In the genomic region with DNA sequence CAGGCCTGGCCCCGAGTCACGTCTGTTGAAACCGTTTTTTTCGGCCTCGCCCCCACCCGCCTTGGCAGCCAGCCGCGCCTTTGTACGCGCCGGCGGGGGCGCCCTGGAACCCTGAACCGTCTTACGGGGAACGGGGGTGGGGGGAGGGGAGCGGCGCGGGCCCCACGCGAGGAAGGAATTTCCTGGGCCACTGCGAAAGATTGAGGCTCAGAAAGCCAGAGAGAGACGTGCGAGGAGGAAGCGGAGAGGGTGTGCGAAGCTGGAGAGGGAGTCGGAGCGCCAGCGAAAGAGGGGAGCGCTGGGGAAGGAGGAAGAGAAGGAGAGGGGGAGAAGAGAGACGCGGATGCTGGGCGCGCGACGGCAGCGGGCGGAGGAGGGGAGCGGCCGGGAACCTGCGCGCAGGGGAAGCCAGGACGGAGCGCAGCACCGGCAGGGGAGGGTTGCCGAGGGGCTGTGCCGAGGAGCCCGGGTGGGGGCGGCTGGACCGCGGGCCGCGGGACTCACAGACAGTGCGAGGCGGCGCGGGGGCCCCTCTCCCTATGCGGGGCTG, we compare ENCODE assay signal across 13 cellular contexts. TPM values are rescaled to one million over a fixed set of nuclear protein-coding genes. Genes with fewer than 3 reads are reported as not detected.
DNase-seq lines count a peak whose midpoint lies in the region; ATAC-seq and TF ChIP-seq lines count a peak whose summit lies in the region.
"Had no signal": no experiment of that assay in that cellular context is flagged by ENCODE, and none has a peak within 500 bp of the region (broad histone marks: within the 10 kb centered on the region; RNA-seq: fewer than 3 reads in every experiment).

No MANE protein-coding gene starts in this region.

- peaks cover 2 to 55% (median 34%) of the 10 kb centered on the region in 12 donors for H3K4me1 ChIP-seq in heart left ventricle
- no peaks in the 10 kb centered on the region; the same call in 1 of the 2 replicates for H3K4me1 ChIP-seq in SJCRH30
- peaks cover 40 to 56% (median 54%) of the 10 kb centered on the region in 4 donors for H3K4me1 ChIP-seq in stomach
- H3K4me1 ChIP-seq in aorta (ENCODE audit: control insufficient read depth in 1 of 2, insufficient read depth in 2 of 2, low read length in 2 of 2): no peaks in the 10 kb centered on the region

- intact Hi-C loops in heart left ventricle (cut with DNase I) (loop anchor here in 1 of 10 donors (10.0 kb wide), 1 partner anchor 175 kb away; no protein-coding TSS in a partner anchor), cardiac septum (cut with DNase I) (no loop called here), stomach (cut with DNase I; ENCODE audit: low total_unique reads) (no loop called here), lower leg skin (cut with DNase I; ENCODE audit: low total_unique reads) (no loop called here), aorta (cut with DNase I) (no loop called here)

- H3K4me3 ChIP-seq in heart left ventricle: peak overlapping the region in 8 of 12 donors; percentile 13 to 53 (median 42)
- peak overlapping the region; percentile 79 for H3K4me3 ChIP-seq in SJCRH30
- peak overlapping the region; percentile 36; the same call in 1 of the 2 replicates for H3K4me3 ChIP-seq in iPS-18c (ENCODE audit: insufficient read depth, low read depth, low read length)
- peak overlapping the region in 3 of 4 donors; percentile 41 to 49 (median 49) for H3K4me3 ChIP-seq in stomach
- no peak overlapping the region for H3K4me3 ChIP-seq in lower leg skin (ENCODE audit: low read depth, poor library complexity, severe bottlenecking)
- H3K4me3 ChIP-seq in aorta (ENCODE audit: low read length in 2 of 2): no peak overlapping the region

- DNase-seq in heart left ventricle (peak in 2 of 5 donors; percentile 8 to 52), cardiac septum (ENCODE audit: low spot score) (no peak), SJCRH30 (peak; percentile 73 to 76), stomach (no peak), lower leg skin (ENCODE audit: low spot score in 2 of 2) (no peak), aorta (no peak), NCI-H1092 (lab: John Stamatoyannopoulos, UW) (no peak)
- DNase-seq: C1 segment of cervical spinal cord; naive thymus-derived CD4-positive, alpha-beta T cell; NCI-H510A; SHP77 treated with DMSO at 0.1 percent for 48 hours had no signal

- H3K27ac ChIP-seq in heart left ventricle (no peak overlapping the region), SJCRH30 (peak overlapping the region; percentile 100), stomach (no peak overlapping the region), aorta (ENCODE audit: low read depth in 1 of 2, low read length in 2 of 2) (no peak overlapping the region)
- H3K27ac ChIP-seq: HL-60 had no signal

- H3K9me3 ChIP-seq in heart left ventricle (no peaks in the 10 kb centered on the region), SJCRH30 (replicated peaks) (no peaks in the 10 kb centered on the region), iPS-18c (ENCODE audit: control insufficient read depth, insufficient read depth, low read length) (no peaks in the 10 kb centered on the region), stomach (peaks cover 0 to 12% (median 2%) of the 10 kb centered on the region in 4 donors), aorta (ENCODE audit: control insufficient read depth, low read length) (peaks cover 3% of the 10 kb centered on the region)

- no peak for ATAC-seq in heart left ventricle
- no peak for ATAC-seq in aorta (ENCODE audit: low FRiP score)
- ATAC-seq: naive thymus-derived CD4-positive, alpha-beta T cell had no signal

- no peaks in the 10 kb centered on the region for H3K36me3 ChIP-seq in heart left ventricle
- H3K36me3 ChIP-seq in SJCRH30: peaks cover 2% of the 10 kb centered on the region; the same call in 1 of the 2 replicates
- H3K36me3 ChIP-seq in stomach: no peaks in the 10 kb centered on the region
- H3K36me3 ChIP-seq in aorta (ENCODE audit: control insufficient read depth in 1 of 2, insufficient read depth in 2 of 2, low read length in 1 of 2): no peaks in the 10 kb centered on the region

- TF ChIP-seq CTCF in heart left ventricle (IDR thresholded peaks at IDR 0.05) (no peak), stomach (IDR thresholded peaks at IDR 0.05) (no peak), lower leg skin (IDR thresholded peaks at IDR 0.05) (no peak)

- no peak for TF ChIP-seq EP300 in stomach (IDR thresholded peaks at IDR 0.05)

- no peak for TF ChIP-seq POLR2A in heart left ventricle (IDR thresholded peaks at IDR 0.05)
- no peak for TF ChIP-seq POLR2A in stomach (IDR thresholded peaks at IDR 0.05)
- TF ChIP-seq POLR2A in lower leg skin (IDR thresholded peaks at IDR 0.05): no peak

- 2 to 3% (median 2%) methylated on average over 37 to 58 of the region's 58 CpGs for WGBS in heart left ventricle, 4 donors
- WGBS in stomach, 5 donors: 2 to 6% (median 3%) methylated on average over 32 to 58 of the region's 58 CpGs
- WGBS in lower leg skin, 2 donors: 2% methylated on average over 52 to 55 of the region's 58 CpGs
- WGBS in aorta, 2 donors: 1 to 2% methylated on average over 47 to 58 of the region's 58 CpGs

- peaks cover 65 to 100% (median 84%) of the 10 kb centered on the region in 9 donors for H3K27me3 ChIP-seq in heart left ventricle
- H3K27me3 ChIP-seq in SJCRH30: no peaks in the 10 kb centered on the region
- peaks cover 59 to 100% (median 91%) of the 10 kb centered on the region in 3 donors for H3K27me3 ChIP-seq in stomach
- H3K27me3 ChIP-seq in aorta (ENCODE audit: control insufficient read depth in 1 of 2, insufficient read depth in 2 of 2, low read length in 1 of 2): no peaks in the 10 kb centered on the region

RNA-seq across cellular contexts. Expression of gene PRDM12, which starts 4.6 kb away (rescaled TPM):
- total RNA-seq in heart left ventricle: under 1 TPM in 1 of 9 donors, not detected in 8; 0.14 TPM
- not detected for polyA plus RNA-seq in heart left ventricle
- total RNA-seq in cardiac septum: not detected
- total RNA-seq in SJCRH30 (2014; rRNA removed; shearing (Covaris generic)): 28.5 and 31.8 TPM in 2 replicates
- not detected for total RNA-seq in stomach
- under 1 TPM in 1 of 3 donors, not detected in 2; 0.08 TPM for polyA plus RNA-seq in stomach
- total RNA-seq in lower leg skin: under 1 TPM in 1 of 4 donors, not detected in 3; 0.21 TPM
- total RNA-seq in aorta: not detected
- polyA plus RNA-seq in aorta: not detected
- total RNA-seq: naive thymus-derived CD4-positive, alpha-beta T cell had no signal

RNA-seq across cellular contexts. Expression of gene EXOSC2, which starts 33.8 kb away (rescaled TPM):
- total RNA-seq in heart left ventricle: 10 to 100 TPM; 10.6 to 16.0 (median 13.1) TPM
- polyA plus RNA-seq in heart left ventricle: 10 to 100 TPM; 10.6 to 19.7 TPM
- total RNA-seq in cardiac septum: 12.7 TPM
- 93.7 and 101 TPM in 2 replicates for total RNA-seq in SJCRH30 (2014; rRNA removed; shearing (Covaris generic))
- 10 to 100 TPM in 3 of 5 donors, 1 to 10 TPM in 2; 6.4 to 36.9 (median 14.0) TPM for total RNA-seq in stomach
- polyA plus RNA-seq in stomach: 10 to 100 TPM; 13.6 to 15.0 (median 14.5) TPM
- total RNA-seq in lower leg skin: 10 to 100 TPM; 14.8 to 19.7 (median 17.9) TPM
- 10 to 100 TPM; 18.7 to 20.2 TPM for total RNA-seq in aorta
- polyA plus RNA-seq in aorta: 10 to 100 TPM in 1 of 2 donors, 1 to 10 TPM in 1; 9.5 to 17.0 TPM

Comparison
In these comparisons a context has a peak if more than half of its experiments do, and no peak if none do; other contexts are left out.
1. DNase-seq: peak in SJCRH30 (2 of 2); none in cardiac septum (single experiment), stomach (single experiment), lower leg skin (0 of 2), aorta (0 of 2) and NCI-H1092 (single experiment).
2. H3K4me3 ChIP-seq: peak in heart left ventricle (8 of 12), SJCRH30 (single experiment), iPS-18c (single experiment) and stomach (3 of 4); none in lower leg skin (single experiment) and aorta (0 of 2).
3. RNA of gene PRDM12, which starts 4.6 kb away (total RNA-seq): 28.5 to 31.8 TPM in SJCRH30; not detected in cardiac septum (single experiment), 0.14 TPM in heart left ventricle, not detected in stomach, 0.21 TPM in lower leg skin and not detected in aorta; every median in the first group is over 10 times any median in the second.